28 cellular contexts compared by ENCODE assay signal in genomic region chr21:42239973-42240372, GRCh38. TPM values are rescaled to one million over a fixed set of nuclear protein-coding genes. Genes with fewer than 3 reads are reported as not detected.
DNase-seq lines count a peak whose midpoint lies in the region; ATAC-seq and TF ChIP-seq lines count a peak whose summit lies in the region.
"Had no signal": no experiment of that assay in that cellular context is flagged by ENCODE, and none has a peak within 500 bp of the region (broad histone marks: within the 10 kb centered on the region; RNA-seq: fewer than 3 reads in every experiment).

No MANE protein-coding gene starts in this region.

- intact Hi-C loops in Right ventricle myocardium superior (cut with DNase I) (no loop called here), right cardiac atrium (cut with DNase I) (no loop called here)

- CTCF ChIA-PET in HEK293 (lab: Yijun Ruan, JAX) = interaction anchor here (1.7 to 3.8 kb wide), 2 partner anchors 20 kb away, joined by 6 to 32 read pairs; no protein-coding TSS in a partner anchor

- no peak overlapping the region for H3K4me2 ChIP-seq in hepatocyte

- H3K27ac ChIP-seq in right cardiac atrium (ENCODE audit: low read length) (no peak overlapping the region), HEK293 (ENCODE audit: extremely low read depth, low read depth, low read length) (no peak overlapping the region), brain microvascular endothelial cell (no peak overlapping the region), hepatocyte (no peak overlapping the region)
- H3K27ac ChIP-seq: testis, uterus had no signal

- H3K9me3 Mint-ChIP-seq in type B pancreatic cell = no peaks in the 10 kb centered on the region
- H3K9me3 Mint-ChIP-seq: activated B cell treated with CpG ODN at 0.5 μM for 24 hours; activated CD4-positive, alpha-beta memory T cell treated with anti-CD3 and anti-CD28 coated beads, Interleukin-2, amount 10 ng/mL, durations not matched to agents 7 days and 5 days had no signal

- in situ Hi-C loops in brain microvascular endothelial cell (cut with HindIII; ENCODE audit: low pct_ligation_motif_present, low sequenced_read_pairs) = no loop called here

- ATAC-seq in Right ventricle myocardium superior (ENCODE audit: poor library complexity) (no peak), right cardiac atrium (no peak), GM18519 (IDR thresholded peaks at IDR 0.05; ENCODE audit: low FRiP score, unreplicated experiment) (no peak)
- ATAC-seq: left colon, Right ventricle myocardium inferior had no signal

- POLR2A ChIA-PET in HEK293 (lab: Yijun Ruan, JAX) = no interaction called here

- DNase-seq in Right ventricle myocardium superior (peak; percentile 12), right cardiac atrium (no peak), brain microvascular endothelial cell (no peak), type B pancreatic cell (ENCODE audit: extremely low spot score, unreplicated experiment) (no peak), DMS 273 treated with DMSO at 0.1 percent for 48 hours (lab: John Stamatoyannopoulos, UW) (no peak), hepatocyte (ENCODE audit: low spot score) (no peak)
- DNase-seq: activated B cell treated with CpG ODN at 0.5 μM for 24 hours; activated CD4-positive, alpha-beta memory T cell treated with anti-CD3 and anti-CD28 coated beads, Interleukin-2, amount 10 ng/mL, durations not matched to agents 7 days and 5 days; activated effector memory CD4-positive, alpha-beta T cell treated with Interleukin-2 at 50 U/mL for 16 hours; activated T-cell treated with anti-CD3 and anti-CD28 coated beads for 4 hours; effector CD4-positive, alpha-beta T cell; left colon; mesendoderm; NCI-H1105 treated with DMSO at 0.1 percent for 48 hours; NCI-H2029 treated with DMSO at 0.1 percent for 48 hours; NCI-H226; NCI-H82; occipital lobe; small intestine; stimulated activated naive CD4-positive, alpha-beta T cell; T-helper 9 cell; testis; uterus had no signal

- no peaks in the 10 kb centered on the region for H3K36me3 Mint-ChIP-seq in type B pancreatic cell

- H3K4me1 ChIP-seq in right cardiac atrium (ENCODE audit: control insufficient read depth, insufficient read depth, low read length) = peaks cover 9% of the 10 kb centered on the region
- H3K4me1 ChIP-seq in HEK293 (ENCODE audit: control insufficient read depth, insufficient read depth, low read length) = peaks cover 4% of the 10 kb centered on the region
- H3K4me1 ChIP-seq in hepatocyte (ENCODE audit: insufficient read depth) = peaks cover 18% of the 10 kb centered on the region

- no peaks in the 10 kb centered on the region for H3K9me3 ChIP-seq in right cardiac atrium (ENCODE audit: control insufficient read depth, low read length)
- H3K9me3 ChIP-seq in HEK293 (ENCODE audit: control insufficient read depth, insufficient read depth, low read depth, low read length) = no peaks in the 10 kb centered on the region
- no peaks in the 10 kb centered on the region for H3K9me3 ChIP-seq in hepatocyte (ENCODE audit: low read depth)
- H3K9me3 ChIP-seq: testis, uterus had no signal

- H4K20me1 ChIP-seq in hepatocyte (ENCODE audit: insufficient read depth, poor library complexity, severe bottlenecking) = no peaks in the 10 kb centered on the region

- H3K27ac Mint-ChIP-seq in type B pancreatic cell = no peak overlapping the region
- H3K27ac Mint-ChIP-seq: activated B cell treated with CpG ODN at 0.5 μM for 24 hours; activated CD4-positive, alpha-beta memory T cell treated with anti-CD3 and anti-CD28 coated beads, Interleukin-2, amount 10 ng/mL, durations not matched to agents 7 days and 5 days; CD14-positive monocyte had no signal

- WGBS in right cardiac atrium = 95% methylated on average over 8 of the region's 8 CpGs
- 85% methylated on average over 8 of the region's 8 CpGs for WGBS in hepatocyte (ENCODE audit: low lambda C conversion rate, missing lambda C conversion rate)

- H3K4me3 ChIP-seq in right cardiac atrium (ENCODE audit: low read length) = no peak overlapping the region
- no peak overlapping the region for H3K4me3 ChIP-seq in HEK293 (ENCODE audit: low read depth, low read length)
- no peak overlapping the region for H3K4me3 ChIP-seq in brain microvascular endothelial cell (ENCODE audit: low read depth, low read length)
- no peak overlapping the region for H3K4me3 ChIP-seq in hepatocyte
- H3K4me3 ChIP-seq: testis, uterus had no signal

- TF ChIP-seq CTCF in HEK293 (tag by site-specific recombination; IDR thresholded peaks at IDR 0.05) = no peak
- peak; percentile 8 for TF ChIP-seq CTCF in brain microvascular endothelial cell (IDR thresholded peaks at IDR 0.05; ENCODE audit: low read depth, low read length, missing control alignments)
- peak; percentile 21 for TF ChIP-seq CTCF in type B pancreatic cell (conservative IDR thresholded peaks at IDR 0.05)
- no peak for TF ChIP-seq CTCF in hepatocyte (IDR thresholded peaks at IDR 0.05; ENCODE audit: poor library complexity)

- H3K36me3 ChIP-seq in HEK293 (ENCODE audit: control insufficient read depth in 2 of 2, insufficient read depth in 1 of 2, low read length in 2 of 2) (no peaks in the 10 kb centered on the region), brain microvascular endothelial cell (replicated peaks) (no peaks in the 10 kb centered on the region), hepatocyte (replicated peaks; ENCODE audit: insufficient read depth, low read depth) (no peaks in the 10 kb centered on the region)
- H3K36me3 ChIP-seq: uterus had no signal

- no peaks in the 10 kb centered on the region for H3K79me2 ChIP-seq in hepatocyte

- H3K4me3 Mint-ChIP-seq in type B pancreatic cell = no peak overlapping the region
- H3K4me3 Mint-ChIP-seq: activated B cell treated with CpG ODN at 0.5 μM for 24 hours; activated CD4-positive, alpha-beta memory T cell treated with anti-CD3 and anti-CD28 coated beads, Interleukin-2, amount 10 ng/mL, durations not matched to agents 7 days and 5 days; CD14-positive monocyte had no signal

- no peak overlapping the region for H2AFZ ChIP-seq in hepatocyte

- peaks cover 12% of the 10 kb centered on the region for H3K27me3 Mint-ChIP-seq in type B pancreatic cell
- H3K27me3 Mint-ChIP-seq: activated B cell treated with CpG ODN at 0.5 μM for 24 hours; activated CD4-positive, alpha-beta memory T cell treated with anti-CD3 and anti-CD28 coated beads, Interleukin-2, amount 10 ng/mL, durations not matched to agents 7 days and 5 days had no signal

- peaks cover 11% of the 10 kb centered on the region for H3K4me1 Mint-ChIP-seq in type B pancreatic cell (ENCODE audit: unreplicated experiment)

- no peaks in the 10 kb centered on the region for H3K9me2 ChIP-seq in hepatocyte (replicated peaks; ENCODE audit: insufficient read depth)

- H3K27me3 ChIP-seq in right cardiac atrium (ENCODE audit: control insufficient read depth, insufficient read depth) (no peaks in the 10 kb centered on the region), brain microvascular endothelial cell (replicated peaks) (peaks cover 19% of the 10 kb centered on the region), hepatocyte (no peaks in the 10 kb centered on the region)
- H3K27me3 ChIP-seq: testis, uterus had no signal

TF ChIP-seq in HEK293, 187 proteins besides CTCF, POLR2A, EP300 and RAD21:
- TF ChIP-seq SCRT1 (tag by site-specific recombination; IDR thresholded peaks at IDR 0.05; ENCODE audit: borderline replicate concordance) (peak; percentile 45; the same call in 1 of the 2 replicates), ZNF350 (tag by site-specific recombination; IDR thresholded peaks at IDR 0.05) (no peak), ZNF677 (tag by site-specific recombination; IDR thresholded peaks at IDR 0.05) (no peak), SCRT2 (tag by site-specific recombination; IDR thresholded peaks at IDR 0.05) (peak; percentile 48), ZNF510 (tag by site-specific recombination; IDR thresholded peaks at IDR 0.05; ENCODE audit: insufficient replicate concordance) (no peak)

RNA-seq across cellular contexts. Expression of gene ABCG1, which starts 21.0 kb away (rescaled TPM):
- total RNA-seq in Right ventricle myocardium superior (7.3 TPM), right cardiac atrium (10 to 100 TPM in 1 of 4 donors, 1 to 10 TPM in 3; 3.6 to 11.5 (median 5.8) TPM), type B pancreatic cell (ENCODE audit: low replicate concordance) (6.2 and 8.4 TPM in 2 replicates), hepatocyte (7.2 and 10.7 TPM in 2 replicates)
- polyA plus RNA-seq in right cardiac atrium (5.7 TPM), hepatocyte (8.4 and 14.0 TPM in 2 replicates)
- total RNA-seq: epithelial cell of proximal tubule had no signal

Comparison
In these comparisons a context has a peak if more than half of its experiments do, and no peak if none do; other contexts are left out.
1. CTCF ChIP-seq: peak in brain microvascular endothelial cell (single experiment) and type B pancreatic cell (single experiment); none in HEK293 (single experiment) and hepatocyte (single experiment).